9 cellular contexts compared by ENCODE assay signal in the genomic region with DNA sequence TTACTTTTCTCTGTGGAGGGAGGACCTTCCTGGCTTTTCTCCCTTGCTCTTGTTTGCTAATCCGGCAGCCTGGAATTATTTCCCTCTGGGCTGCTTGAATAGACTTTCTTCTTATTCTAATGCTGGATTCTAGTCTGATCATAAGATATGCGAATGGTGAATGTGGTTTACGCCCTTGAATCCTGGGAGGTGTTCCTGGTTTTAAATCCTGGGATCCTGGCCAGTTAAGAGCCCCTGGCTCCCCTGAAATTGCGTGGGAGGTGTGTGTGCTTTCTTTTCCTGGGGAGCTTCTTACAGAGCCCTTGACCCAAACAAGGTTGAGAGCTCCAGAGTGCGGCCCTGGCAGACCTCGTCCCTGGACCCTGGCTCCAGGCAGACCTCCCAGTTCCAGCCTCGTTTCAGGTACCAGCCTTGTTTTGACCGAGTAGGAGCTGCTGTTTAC. TPM values are rescaled to one million over a fixed set of nuclear protein-coding genes. Genes with fewer than 3 reads are reported as not detected.
A peak's percentile ranks its signal among the peaks of the same experiment; 100 is the strongest.
DNase-seq lines count a peak whose midpoint lies in the region; ATAC-seq and TF ChIP-seq lines count a peak whose summit lies in the region.
"Had no signal": no experiment of that assay in that cellular context is flagged by ENCODE, and none has a peak within 500 bp of the region (broad histone marks: within the 10 kb centered on the region; RNA-seq: fewer than 3 reads in every experiment).

No MANE protein-coding gene starts in this region.

- BruUV-seq in IMR-90 (replicated peaks; lab: Mats Ljungman, UMichigan) (no TSS peak), mammary epithelial cell (replicated peaks; lab: Mats Ljungman, UMichigan) (no TSS peak)

- POLR2A ChIA-PET in IMR-90 (lab: Charles Lee; ENCODE audit: unreplicated experiment) = no interaction called here
- POLR2A ChIA-PET in activated CD4-positive, alpha-beta memory T cell treated with anti-CD3 and anti-CD28 coated beads, Interleukin-2, amount 10 ng/mL, durations not matched to agents 7 days and 5 days (lab: Charles Lee) = no interaction called here

- no peak for ATAC-seq in IMR-90 (ENCODE audit: low read depth)
- ATAC-seq in left colon = peak; percentile 3

- H3K4me3 ChIP-seq in IMR-90 (ENCODE audit: insufficient read depth, low read depth, low read length) (peak overlapping the region; percentile 56), mammary epithelial cell (replicated peaks in 1 of 3; ENCODE audit: insufficient read depth in 1 of 3, low read depth in 2 of 3, low read length in 3 of 3) (peak overlapping the region; percentile 79 to 93 (median 82)), spleen (peak overlapping the region in 1 of 8 donors; percentile 69), MM.1S (ENCODE audit: low read length) (no peak overlapping the region)

- no peaks in the 10 kb centered on the region for H3K9me3 Mint-ChIP-seq in activated CD4-positive, alpha-beta memory T cell treated with anti-CD3 and anti-CD28 coated beads, Interleukin-2, amount 10 ng/mL, durations not matched to agents 7 days and 5 days

- TF ChIP-seq CTCF in IMR-90 (conservative IDR thresholded peaks at IDR 0.05; ENCODE audit: low read depth, low read length) (no peak), mammary epithelial cell (conservative IDR thresholded peaks at IDR 0.05 in 1 of 2, IDR thresholded peaks at IDR 0.05 in 1 of 2; ENCODE audit: extremely low read depth in 1 of 2, insufficient read depth in 1 of 2, low read depth in 1 of 2, low read length in 2 of 2) (no peak), spleen (IDR thresholded peaks at IDR 0.05 in 8 of 11, conservative IDR thresholded peaks at IDR 0.05 in 3 of 11) (no peak), MM.1S (IDR thresholded peaks at IDR 0.05; ENCODE audit: low read length) (no peak)

- TF ChIP-seq RAD21 in IMR-90 (IDR thresholded peaks at IDR 0.05; ENCODE audit: low read length) = no peak

- H3K14ac ChIP-seq in IMR-90 (replicated peaks; ENCODE audit: low read depth, low read length) = peak overlapping the region; percentile 97

- peaks cover 80% of the 10 kb centered on the region for H3K79me2 ChIP-seq in mammary epithelial cell (ENCODE audit: insufficient read depth, low read length)
- H3K79me2 ChIP-seq in MM.1S (ENCODE audit: low read length) = peaks cover 4% of the 10 kb centered on the region; the same call in 1 of the 2 replicates

- H3K9me3 ChIP-seq in IMR-90 (ENCODE audit: control insufficient read depth, insufficient read depth, low read length) (no peaks in the 10 kb centered on the region), mammary epithelial cell (replicated peaks; ENCODE audit: insufficient read depth, low read length) (no peaks in the 10 kb centered on the region), spleen (no peaks in the 10 kb centered on the region), MM.1S (replicated peaks; ENCODE audit: insufficient read depth, low read length) (no peaks in the 10 kb centered on the region)

- H4K5ac ChIP-seq in IMR-90 (ENCODE audit: low read depth, low read length) = no peak overlapping the region

- peaks cover 38% of the 10 kb centered on the region for H3K4me1 ChIP-seq in IMR-90 (ENCODE audit: control insufficient read depth, insufficient read depth, low read length)
- peaks cover 46% of the 10 kb centered on the region for H3K4me1 ChIP-seq in mammary epithelial cell (ENCODE audit: insufficient read depth, low read length)
- H3K4me1 ChIP-seq in spleen = peaks cover 4 to 43% (median 26%) of the 10 kb centered on the region in 6 donors
- H3K4me1 ChIP-seq in MM.1S (ENCODE audit: low read length) = no peaks in the 10 kb centered on the region

- H2BK20ac ChIP-seq in IMR-90 (ENCODE audit: low read depth, low read length) = peak overlapping the region; percentile 67; the same call in 1 of the 2 replicates

- CTCF ChIA-PET in IMR-90 (lab: Yijun Ruan, JAX) (interaction anchor here (0.6 to 1.1 kb wide), 3 partner anchors 17 to 476 kb away, joined by 3 to 4 read pairs (median 3); no protein-coding TSS in a partner anchor), mammary epithelial cell (lab: Charles Lee; ENCODE audit: low non-redundant PET) (interaction anchor here (0.6 kb wide), 1 partner anchor 312 kb away, joined by 3 read pairs; no protein-coding TSS in a partner anchor)
- CTCF ChIA-PET in activated CD4-positive, alpha-beta memory T cell treated with anti-CD3 and anti-CD28 coated beads, Interleukin-2, amount 10 ng/mL, durations not matched to agents 7 days and 5 days (lab: Charles Lee) = no interaction called here

- H4K8ac ChIP-seq in IMR-90 (ENCODE audit: low read depth in 2 of 2, low read length in 2 of 2) = peak overlapping the region; percentile 74 to 76; a peak in 2 of 4 replicates

- H3K36me3 Mint-ChIP-seq in activated CD4-positive, alpha-beta memory T cell treated with anti-CD3 and anti-CD28 coated beads, Interleukin-2, amount 10 ng/mL, durations not matched to agents 7 days and 5 days (ENCODE audit: low read depth) = no peaks in the 10 kb centered on the region

- H3K27ac Mint-ChIP-seq in activated CD4-positive, alpha-beta memory T cell treated with anti-CD3 and anti-CD28 coated beads, Interleukin-2, amount 10 ng/mL, durations not matched to agents 7 days and 5 days = no peak overlapping the region

- H3K4me3 Mint-ChIP-seq in activated CD4-positive, alpha-beta memory T cell treated with anti-CD3 and anti-CD28 coated beads, Interleukin-2, amount 10 ng/mL, durations not matched to agents 7 days and 5 days = no peak overlapping the region

- peak overlapping the region; percentile 40 for H3K18ac ChIP-seq in IMR-90 (ENCODE audit: low read depth, low read length)

- TF ChIP-seq POLR2A in IMR-90 (IDR thresholded peaks at IDR 0.05; ENCODE audit: low read depth, low read length) = no peak
- TF ChIP-seq POLR2A in spleen (IDR thresholded peaks at IDR 0.05) = no peak

- peak overlapping the region; percentile 47; the same call in 1 of the 3 replicates for H2BK15ac ChIP-seq in IMR-90 (ENCODE audit: low read depth, low read length)

- dilution Hi-C loops in IMR-90 (cut with HindIII; ENCODE audit: low sequenced_read_pairs, unreplicated experiment) = no loop called here
- dilution Hi-C loops in mammary epithelial cell (cut with HindIII; ENCODE audit: low sequenced_read_pairs) = no loop called here

- H2BK120ac ChIP-seq in IMR-90 (ENCODE audit: low read depth, low read length) = peak overlapping the region; percentile 88

- H3K23ac ChIP-seq in IMR-90 (ENCODE audit: low read depth, low read length) = peak overlapping the region; percentile 99

- peak overlapping the region; percentile 95 for H3K56ac ChIP-seq in IMR-90 (ENCODE audit: extremely low read depth, insufficient read depth, low read length)

- H3K9me2 ChIP-seq in MM.1S (replicated peaks; ENCODE audit: insufficient read depth, low read length) = no peaks in the 10 kb centered on the region

- H3K9ac ChIP-seq in IMR-90 (ENCODE audit: low read depth, low read length) (peak overlapping the region; percentile 72), mammary epithelial cell (ENCODE audit: insufficient read depth, low read length) (peak overlapping the region; percentile 95), MM.1S (ENCODE audit: low read length) (no peak overlapping the region)

- H3K4me2 ChIP-seq in IMR-90 (ENCODE audit: low read depth, low read length) = peak overlapping the region; percentile 84
- H3K4me2 ChIP-seq in mammary epithelial cell (ENCODE audit: insufficient read depth, low read depth, low read length) = peak overlapping the region; percentile 87
- H3K4me2 ChIP-seq in MM.1S (ENCODE audit: low read depth, low read length) = no peak overlapping the region

- intact Hi-C loops in IMR-90 (cut with micrococcal nuclease) = loop anchor here (2.0 kb wide), 1 partner anchor 26 kb away; no protein-coding TSS in a partner anchor
- intact Hi-C loops in mammary epithelial cell (cut with micrococcal nuclease) = loop anchor here (5.0 to 10.0 kb wide), 3 partner anchors 202 to 700 kb away; no protein-coding TSS in a partner anchor
- intact Hi-C loops in left colon (cut with DNase I, micrococcal nuclease) = no loop called here
- intact Hi-C loops in spleen (cut with DNase I; ENCODE audit: low total_unique reads) = no loop called here

- H3K36me3 ChIP-seq in IMR-90 (ENCODE audit: control insufficient read depth, insufficient read depth, low read length) = peaks cover 18% of the 10 kb centered on the region
- H3K36me3 ChIP-seq in mammary epithelial cell (ENCODE audit: insufficient read depth, low read length) = no peaks in the 10 kb centered on the region
- H3K36me3 ChIP-seq in spleen = no peaks in the 10 kb centered on the region
- no peaks in the 10 kb centered on the region for H3K36me3 ChIP-seq in MM.1S (replicated peaks; ENCODE audit: insufficient read depth, low read length)

- DNase-seq in IMR-90 = peak; percentile 64
- DNase-seq in mammary epithelial cell = no peak
- DNase-seq in left colon = no peak
- peak; percentile 47 for DNase-seq in spleen
- no peak for DNase-seq in MM.1S
- no peak for DNase-seq in cerebellum (ENCODE audit: low spot score)
- no peak for DNase-seq in NCI-H82 (lab: John Stamatoyannopoulos, UW)
- DNase-seq in activated CD4-positive, alpha-beta memory T cell treated with anti-CD3 and anti-CD28 coated beads, Interleukin-2, amount 10 ng/mL, durations not matched to agents 7 days and 5 days = no peak
- DNase-seq: NCI-H446 treated with DMSO at 0.1 percent for 48 hours had no signal

- peak overlapping the region; percentile 96 for H3K27ac ChIP-seq in IMR-90 (ENCODE audit: insufficient read depth, low read length)
- peak overlapping the region; percentile 94 for H3K27ac ChIP-seq in mammary epithelial cell (ENCODE audit: insufficient read depth, low read depth, low read length)
- H3K27ac ChIP-seq in spleen = peak overlapping the region in 4 of 8 donors; percentile 9 to 83 (median 56)
- H3K27ac ChIP-seq in MM.1S (ENCODE audit: low read length) = no peak overlapping the region

- peak overlapping the region; percentile 94 for H3K4ac ChIP-seq in IMR-90 (ENCODE audit: low read depth, low read length)

- H3K4me1 Mint-ChIP-seq in activated CD4-positive, alpha-beta memory T cell treated with anti-CD3 and anti-CD28 coated beads, Interleukin-2, amount 10 ng/mL, durations not matched to agents 7 days and 5 days = peaks cover 8% of the 10 kb centered on the region

- H2AK9ac ChIP-seq in IMR-90 (replicated peaks; ENCODE audit: low read depth, low read length, poor library complexity) = peak overlapping the region; percentile 29

- H4K91ac ChIP-seq in IMR-90 (ENCODE audit: insufficient read depth, low read depth, low read length) = peak overlapping the region; percentile 94

- H3F3A ChIP-seq in MM.1S (ENCODE audit: insufficient read depth, low read length) = no peaks in the 10 kb centered on the region

- H4K20me1 ChIP-seq in IMR-90 (ENCODE audit: insufficient read depth, low read length) (peaks cover 66% of the 10 kb centered on the region), mammary epithelial cell (ENCODE audit: insufficient read depth, low read length) (no peaks in the 10 kb centered on the region), MM.1S (ENCODE audit: insufficient read depth, low read length) (no peaks in the 10 kb centered on the region)

- H2AFZ ChIP-seq in IMR-90 (replicated peaks; ENCODE audit: low read length, poor library complexity) (no peak overlapping the region), mammary epithelial cell (ENCODE audit: low read depth, low read length) (no peak overlapping the region), MM.1S (ENCODE audit: low read length) (no peak overlapping the region)

- in situ Hi-C loops in IMR-90 (cut with MboI; ENCODE audit: low sequenced_read_pairs) = loop anchor here (10.0 kb wide), 1 partner anchor 150 kb away; no protein-coding TSS in a partner anchor
- in situ Hi-C loops in mammary epithelial cell (cut with MboI; ENCODE audit: low sequenced_read_pairs in 2 of 2) = loop anchor here in 1 of 2 donors (5.0 to 10.0 kb wide), 2 partner anchors 70 to 402 kb away; no protein-coding TSS in a partner anchor

- H3K9me1 ChIP-seq in IMR-90 (ENCODE audit: insufficient read depth, low read length) = peaks cover 34% of the 10 kb centered on the region

- no peaks in the 10 kb centered on the region for H3K27me3 ChIP-seq in IMR-90 (ENCODE audit: control insufficient read depth, insufficient read depth, low read length)
- no peaks in the 10 kb centered on the region for H3K27me3 ChIP-seq in mammary epithelial cell (ENCODE audit: insufficient read depth, low read length)
- H3K27me3 ChIP-seq in spleen (replicated peaks in 1 of 7) = peaks cover 0 to 57% (median 27%) of the 10 kb centered on the region in 7 donors
- no peaks in the 10 kb centered on the region for H3K27me3 ChIP-seq in MM.1S (replicated peaks; ENCODE audit: insufficient read depth, low read length)

- peaks cover 49% of the 10 kb centered on the region for H3K27me3 Mint-ChIP-seq in activated CD4-positive, alpha-beta memory T cell treated with anti-CD3 and anti-CD28 coated beads, Interleukin-2, amount 10 ng/mL, durations not matched to agents 7 days and 5 days

- H2BK5ac ChIP-seq in IMR-90 (ENCODE audit: low read depth, low read length, poor library complexity, severe bottlenecking) = peak overlapping the region; percentile 91

- peak overlapping the region; percentile 30 for H2AK5ac ChIP-seq in IMR-90 (ENCODE audit: low read depth, low read length)

- peaks cover 8 to 36% of the 10 kb centered on the region in 2 experiments; a peak in 3 of 4 replicates for H3K79me1 ChIP-seq in IMR-90 (ENCODE audit: low read depth in 1 of 2, low read length in 2 of 2)

- 100% methylated on average over 1 of the region's 8 CpGs; no CpG with 5 or more reads in 1 of the 2 experiments for WGBS in IMR-90 (ENCODE audit: extremely low coverage in 2 of 2, insufficient read length in 1 of 2), 2 experiments
- 8% methylated on average over 8 of the region's 8 CpGs for WGBS in mammary epithelial cell (ENCODE audit: low coverage, missing lambda C conversion rate)
- WGBS in spleen, 5 donors = 45 to 75% (median 70%) methylated on average over 8 of the region's 8 CpGs

RNA-seq across cellular contexts. Expression of a gene that starts 2.8 kb away (rescaled TPM):
- total RNA-seq in IMR-90 (2012; rRNA removed) (112 and 122 TPM in 2 replicates), mammary epithelial cell (10 to 100 TPM; 54.6 to 63.0 TPM), left colon (10 to 100 TPM; 26.0 to 41.8 TPM), spleen (10 to 100 TPM; 10.2 to 21.0 (median 20.0) TPM), cerebellum (19.7 TPM)
- polyA plus RNA-seq in IMR-90 (2012; rRNA removed) (101 and 104 TPM in 2 replicates), mammary epithelial cell (36.8 TPM), spleen (1 to 10 TPM; 2.3 to 3.7 (median 3.7) TPM)
- 62.6 and 79.6 TPM in 2 replicates for polyA plus RNA-seq in IMR-90 (2012; cell fraction: cytosol; rRNA removed)
- polyA plus RNA-seq in IMR-90 (2012; cell fraction: nucleus; rRNA removed; ENCODE audit: low replicate concordance) = 63.9 and 105 TPM in 2 replicates
- polyA minus RNA-seq in mammary epithelial cell = 66.1 TPM
- under 1 TPM in 1 of 2 experiments, not detected in 1; 0.08 TPM for total RNA-seq in activated CD4-positive, alpha-beta memory T cell treated with anti-CD3 and anti-CD28 coated beads, Interleukin-2, amount 10 ng/mL, durations not matched to agents 7 days and 5 days

Comparison
In these comparisons a context has a peak if more than half of its experiments do, and no peak if none do; other contexts are left out.
1. DNase-seq: peak in IMR-90 (single experiment) and spleen (single experiment); none in mammary epithelial cell (single experiment), left colon (0 of 2), MM.1S (single experiment), cerebellum (single experiment), NCI-H82 (single experiment) and activated CD4-positive, alpha-beta memory T cell treated with anti-CD3 and anti-CD28 coated beads, Interleukin-2, amount 10 ng/mL, durations not matched to agents 7 days and 5 days (single experiment).
2. RNA of a gene that starts 2.8 kb away (total RNA-seq): 112 to 122 TPM in IMR-90, 54.6 to 63.0 TPM in mammary epithelial cell, 26.0 to 41.8 TPM in left colon, 10.2 to 21.0 TPM in spleen and 19.7 TPM in cerebellum (single experiment); 0.08 TPM in activated CD4-positive, alpha-beta memory T cell treated with anti-CD3 and anti-CD28 coated beads, Interleukin-2, amount 10 ng/mL, durations not matched to agents 7 days and 5 days; every median in the first group is over 10 times any median in the second.
3. intact Hi-C loops: an anchor here in IMR-90 (2.0 kb wide) and mammary epithelial cell (5.0 to 10.0 kb wide); none called in left colon and spleen.